1 cellular context compared by ENCODE assay signal in the genomic region with DNA sequence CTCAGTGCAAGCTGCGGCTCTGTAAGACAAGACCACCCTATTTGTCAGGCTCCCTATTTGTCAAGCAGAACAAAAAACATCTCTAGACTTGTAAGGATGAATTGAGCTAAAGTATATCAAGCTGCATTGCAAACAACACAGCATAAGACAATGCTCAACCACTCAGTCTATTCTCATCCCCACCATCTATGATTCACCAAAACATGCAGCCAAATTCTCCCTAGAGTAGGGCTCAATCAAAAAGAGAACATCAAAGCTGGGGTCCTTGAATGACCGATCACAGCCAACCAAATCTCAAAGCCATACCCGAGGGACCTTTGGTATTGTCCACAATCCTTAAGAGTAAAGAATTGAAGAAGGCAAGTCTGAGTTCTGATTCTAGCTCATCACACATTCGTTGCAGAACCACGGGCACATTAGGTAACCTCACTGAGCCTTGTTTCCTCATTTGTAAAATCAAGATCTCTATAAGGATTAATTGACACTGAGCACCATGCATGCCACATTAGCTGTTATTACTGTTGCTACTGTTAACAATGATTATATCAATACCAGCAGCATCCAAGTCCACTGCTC.
TF ChIP-seq lines count a peak whose summit lies in the region.

No MANE protein-coding gene starts in this region.

TF ChIP-seq in K562, 482 proteins besides CTCF, POLR2A, EP300 and RAD21 (continued from another document):
- no peak for TF ChIP-seq JUN (IDR thresholded peaks at IDR 0.05; ENCODE audit: borderline replicate concordance, low read depth, low read length)
- no peak for TF ChIP-seq JUN (CRISPR knock-in tag; IDR thresholded peaks at IDR 0.05; ENCODE audit: borderline replicate concordance)
- no peak for TF ChIP-seq MYBL2 (IDR thresholded peaks at IDR 0.05; ENCODE audit: low read depth)
- no peak for TF ChIP-seq MYBL2 (CRISPR knock-in tag; IDR thresholded peaks at IDR 0.05; ENCODE audit: borderline replicate concordance)
- TF ChIP-seq ZFP36 (IDR thresholded peaks at IDR 0.05; ENCODE audit: low read depth, low read length, partially characterized antibody): no peak
- TF ChIP-seq, protein P1, sequence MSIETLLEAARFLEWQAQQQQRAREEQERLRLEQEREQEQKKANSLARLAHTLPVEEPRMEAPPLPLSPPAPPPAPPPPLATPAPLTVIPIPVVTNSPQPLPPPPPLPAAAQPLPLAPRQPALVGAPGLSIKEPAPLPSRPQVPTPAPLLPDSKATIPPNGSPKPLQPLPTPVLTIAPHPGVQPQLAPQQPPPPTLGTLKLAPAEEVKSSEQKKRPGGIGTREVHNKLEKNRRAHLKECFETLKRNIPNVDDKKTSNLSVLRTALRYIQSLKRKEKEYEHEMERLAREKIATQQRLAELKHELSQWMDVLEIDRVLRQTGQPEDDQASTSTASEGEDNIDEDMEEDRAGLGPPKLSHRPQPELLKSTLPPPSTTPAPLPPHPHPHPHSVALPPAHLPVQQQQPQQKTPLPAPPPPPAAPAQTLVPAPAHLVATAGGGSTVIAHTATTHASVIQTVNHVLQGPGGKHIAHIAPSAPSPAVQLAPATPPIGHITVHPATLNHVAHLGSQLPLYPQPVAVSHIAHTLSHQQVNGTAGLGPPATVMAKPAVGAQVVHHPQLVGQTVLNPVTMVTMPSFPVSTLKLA (conservative IDR thresholded peaks at IDR 0.05): no peak
- no peak for TF ChIP-seq ARID2 (IDR thresholded peaks at IDR 0.05)
